ENCODE assay signal across 11 cellular contexts in genomic region chr10:102555781-102556328, GRCh38. TPM values are rescaled to one million over a fixed set of nuclear protein-coding genes. Genes with fewer than 3 reads are reported as not detected.
DNase-seq lines count a peak whose midpoint lies in the region; ATAC-seq, FAIRE-seq and TF ChIP-seq lines count a peak whose summit lies in the region.
"Had no signal": no experiment of that assay in that cellular context is flagged by ENCODE, and none has a peak within 500 bp of the region (broad histone marks: within the 10 kb centered on the region; RNA-seq: fewer than 3 reads in every experiment).

No MANE protein-coding gene starts in this region.

- 72 to 78% methylated on average over 11 of the region's 11 CpGs for WGBS in lung, 2 donors

- H3K9me3 ChIP-seq in lung (ENCODE audit: control insufficient read depth in 2 of 2, insufficient read depth in 1 of 2, low read length in 1 of 2), result no peaks in the 10 kb centered on the region

- no peak overlapping the region for H3K27ac ChIP-seq in caudate nucleus (ENCODE audit: low read depth, low read length)
- H3K27ac ChIP-seq in lung (ENCODE audit: low read depth in 1 of 2, low read length in 1 of 2), result no peak overlapping the region

- H3K4me3 ChIP-seq in lung, result no peak overlapping the region

- DNase-seq in A172 (ENCODE audit: low spot score) (peak; percentile 54), HTR-8/SVneo (ENCODE audit: insufficient read length, low spot score) (peak; percentile 41), caudate nucleus (lab: John Stamatoyannopoulos, UW) (peak in 47 of 61 donors; percentile 6 to 93 (median 55)), lung (ENCODE audit: low spot score) (no peak), mucosa of gallbladder (ENCODE audit: low spot score) (no peak)
- DNase-seq in activated CD4-positive, alpha-beta T cell treated with anti-CD3 and anti-CD28 coated beads, Interleukin-2, amount 50 U/mL, for 4 hours, result no peak
- DNase-seq: MM.1S had no signal

- ATAC-seq in lung (ENCODE audit: insufficient read depth, low FRiP score) (peak; percentile 27), HG03520 (IDR thresholded peaks at IDR 0.05; ENCODE audit: unreplicated experiment) (no peak), HG02571 (IDR thresholded peaks at IDR 0.05; ENCODE audit: unreplicated experiment) (no peak)
- ATAC-seq: natural killer cell treated with Interleukin-12 subunit alpha and Interleukin-12 subunit beta and Interleukin-15 and Interleukin-18, amount 100 ng/mL, for 72 hours; WTC11 had no signal

- peaks cover 0 to 3% of the 10 kb centered on the region in 2 donors for H3K4me1 ChIP-seq in lung (ENCODE audit: control insufficient read depth in 2 of 2, insufficient read depth in 2 of 2, low read length in 2 of 2)

- TF ChIP-seq CTCF in lung (IDR thresholded peaks at IDR 0.05; ENCODE audit: control extremely low read depth, extremely low read depth), result no peak

- FAIRE-seq in HTR-8/SVneo (lab: Jason Lieb, UNC), result peak; percentile 59

- no peaks in the 10 kb centered on the region for H3K27me3 ChIP-seq in lung (ENCODE audit: control insufficient read depth, insufficient read depth)

- H3K36me3 ChIP-seq in lung (ENCODE audit: control insufficient read depth in 2 of 2, insufficient read depth in 2 of 2, low read length in 2 of 2), result peaks cover 0 to 5% of the 10 kb centered on the region in 2 donors

RNA-seq across cellular contexts. Expression of gene SUFU, which starts 52.1 kb away (rescaled TPM):
- 3.7 and 4.9 TPM in 2 replicates for total RNA-seq in A172 (2014; rRNA removed; shearing (Covaris generic))
- 10 to 100 TPM; 14.0 to 14.8 TPM for total RNA-seq in lung
- 1 to 10 TPM; 3.5 to 5.6 TPM for polyA plus RNA-seq in lung
- total RNA-seq in mucosa of gallbladder, result 18.3 TPM

RNA-seq across cellular contexts. Expression of gene ACTR1A, which starts 53.3 kb away (rescaled TPM):
- 163 and 193 TPM in 2 replicates for total RNA-seq in A172 (2014; rRNA removed; shearing (Covaris generic))
- total RNA-seq in lung, result 10 to 100 TPM; 88.9 to 96.0 TPM
- 10 to 100 TPM; 72.0 to 79.7 TPM for polyA plus RNA-seq in lung
- total RNA-seq in mucosa of gallbladder, result 96.4 TPM

Comparison
In these comparisons a context has a peak if more than half of its experiments do, and no peak if none do; other contexts are left out.
1. DNase-seq: peak in A172 (single experiment), HTR-8/SVneo (single experiment) and caudate nucleus (47 of 61); none in lung (single experiment), mucosa of gallbladder (single experiment) and activated CD4-positive, alpha-beta T cell treated with anti-CD3 and anti-CD28 coated beads, Interleukin-2, amount 50 U/mL, for 4 hours (0 of 2).